ENCODE assay signal across 8 cellular contexts in the genomic region with DNA sequence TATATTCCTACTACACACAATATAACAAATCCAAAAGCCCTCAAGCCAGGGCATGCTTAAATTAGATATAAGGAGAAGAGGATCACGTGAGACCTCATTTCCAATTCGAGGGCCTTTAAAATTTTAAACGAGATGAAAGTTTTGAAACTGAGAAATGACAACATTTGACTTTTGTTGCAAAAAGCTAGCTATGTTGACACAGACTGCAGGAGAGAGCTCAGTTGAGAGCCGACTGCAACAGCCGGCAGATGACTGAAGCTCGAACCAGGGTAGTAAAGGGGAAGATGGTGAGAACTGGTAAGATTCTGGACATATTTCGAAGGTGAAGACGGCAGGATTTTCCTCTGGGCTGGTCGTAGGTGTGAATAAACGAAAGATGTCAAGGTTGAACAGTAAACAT. TPM values are rescaled to one million over a fixed set of nuclear protein-coding genes. Genes with fewer than 3 reads are reported as not detected.
DNase-seq lines count a peak whose midpoint lies in the region; ATAC-seq and TF ChIP-seq lines count a peak whose summit lies in the region.

No MANE protein-coding gene starts in this region.

- H3K27ac ChIP-seq in KOPT-K1 (ENCODE audit: low read depth, low read length, poor library complexity, severe bottlenecking): peak overlapping the region; percentile 80
- peak overlapping the region; percentile 47 for H3K27ac ChIP-seq in neural cell (ENCODE audit: low read length)

- peak overlapping the region; percentile 74 for H3K4me2 ChIP-seq in neural cell (ENCODE audit: low read length)

- ATAC-seq in activated CD8-positive, alpha-beta T cell treated with anti-CD3 and anti-CD28 coated beads, Interleukin-2, amount 10 ng/mL, durations not matched to agents 7 days and 5 days: no peak
- ATAC-seq in GM21381 (IDR thresholded peaks at IDR 0.05; ENCODE audit: unreplicated experiment) (no peak), GM19455 (IDR thresholded peaks at IDR 0.05; ENCODE audit: unreplicated experiment) (no peak)

- CTCF ChIA-PET in activated CD8-positive, alpha-beta T cell treated with anti-CD3 and anti-CD28 coated beads, Interleukin-2, amount 10 ng/mL, durations not matched to agents 7 days and 5 days (lab: Charles Lee): interaction anchor here (1.2 to 4.3 kb wide), 5 partner anchors 9 to 183 kb away, joined by 4 to 43 read pairs (median 7); partner anchors contain the start of genes ARHGAP10 and TMEM184C

- peaks cover 30% of the 10 kb centered on the region for H3K36me3 Mint-ChIP-seq in activated CD8-positive, alpha-beta T cell treated with anti-CD3 and anti-CD28 coated beads, Interleukin-2, amount 10 ng/mL, durations not matched to agents 7 days and 5 days (ENCODE audit: low read depth)

- peaks cover 16% of the 10 kb centered on the region; the same call in 1 of the 2 replicates for H3K36me3 ChIP-seq in KOPT-K1 (ENCODE audit: insufficient read depth, low read length)
- no peaks in the 10 kb centered on the region for H3K36me3 ChIP-seq in neural cell (ENCODE audit: insufficient read depth, low read length)

- H3K4me3 Mint-ChIP-seq in activated CD8-positive, alpha-beta T cell treated with anti-CD3 and anti-CD28 coated beads, Interleukin-2, amount 10 ng/mL, durations not matched to agents 7 days and 5 days: peak overlapping the region; percentile 87

- peak overlapping the region; percentile 86 for H3K9ac ChIP-seq in neural cell (ENCODE audit: low read length)

- DNase-seq in EL (peak; percentile 25), fibroblast of the aortic adventitia (ENCODE audit: low read depth) (peak; percentile 56), NCI-H187 (lab: John Stamatoyannopoulos, UW) (no peak)
- DNase-seq in activated CD8-positive, alpha-beta T cell treated with anti-CD3 and anti-CD28 coated beads, Interleukin-2, amount 10 ng/mL, durations not matched to agents 7 days and 5 days: peak; percentile 32

- H3K27ac Mint-ChIP-seq in activated CD8-positive, alpha-beta T cell treated with anti-CD3 and anti-CD28 coated beads, Interleukin-2, amount 10 ng/mL, durations not matched to agents 7 days and 5 days: peak overlapping the region; percentile 95

- H3K27me3 ChIP-seq in neural cell (ENCODE audit: insufficient read depth, low read depth, low read length): no peaks in the 10 kb centered on the region

- H3K4me3 ChIP-seq in fibroblast of the aortic adventitia (ENCODE audit: low read depth, low read length): peak overlapping the region; percentile 95
- peak overlapping the region; percentile 93 for H3K4me3 ChIP-seq in neural cell (ENCODE audit: low read length)

- POLR2A ChIA-PET in activated CD8-positive, alpha-beta T cell treated with anti-CD3 and anti-CD28 coated beads, Interleukin-2, amount 10 ng/mL, durations not matched to agents 7 days and 5 days (lab: Charles Lee): interaction anchor here (0.6 to 2.7 kb wide), 5 partner anchors 15 to 260 kb away, joined by 3 to 32 read pairs (median 3); partner anchors contain the start of genes ARHGAP10 and TMEM184C

- H3K9me3 Mint-ChIP-seq in activated CD8-positive, alpha-beta T cell treated with anti-CD3 and anti-CD28 coated beads, Interleukin-2, amount 10 ng/mL, durations not matched to agents 7 days and 5 days (ENCODE audit: insufficient read depth): no peaks in the 10 kb centered on the region

- TF ChIP-seq RAD21 in neural cell (conservative IDR thresholded peaks at IDR 0.05): no peak

- H2AFZ ChIP-seq in neural cell (ENCODE audit: low read depth, low read length): peak overlapping the region; percentile 99

- no peak for TF ChIP-seq EP300 in neural cell (conservative IDR thresholded peaks at IDR 0.05; ENCODE audit: poor library complexity, severe bottlenecking)

- no peaks in the 10 kb centered on the region for H4K20me1 ChIP-seq in neural cell (ENCODE audit: insufficient read depth)

- no peaks in the 10 kb centered on the region for H3K9me2 ChIP-seq in neural cell (ENCODE audit: insufficient read depth, low read length)

- H3K27me3 Mint-ChIP-seq in activated CD8-positive, alpha-beta T cell treated with anti-CD3 and anti-CD28 coated beads, Interleukin-2, amount 10 ng/mL, durations not matched to agents 7 days and 5 days (ENCODE audit: low read depth): peaks cover 2% of the 10 kb centered on the region

- peaks cover 6% of the 10 kb centered on the region for H3K79me2 ChIP-seq in neural cell (replicated peaks; ENCODE audit: insufficient read depth, low read length)

- no peaks in the 10 kb centered on the region for H3F3A ChIP-seq in neural cell (ENCODE audit: insufficient read depth, low read length, poor library complexity, severe bottlenecking)

- peaks cover 46% of the 10 kb centered on the region for H3K4me1 Mint-ChIP-seq in activated CD8-positive, alpha-beta T cell treated with anti-CD3 and anti-CD28 coated beads, Interleukin-2, amount 10 ng/mL, durations not matched to agents 7 days and 5 days (ENCODE audit: low read depth)

- H3K9me3 ChIP-seq in KOPT-K1 (ENCODE audit: insufficient read depth, low read length, poor library complexity, severe bottlenecking): no peaks in the 10 kb centered on the region
- H3K9me3 ChIP-seq in neural cell (ENCODE audit: low read length): no peaks in the 10 kb centered on the region

- no peak for TF ChIP-seq CTCF in fibroblast of the aortic adventitia (IDR thresholded peaks at IDR 0.05; ENCODE audit: insufficient read depth, low read length)
- no peak for TF ChIP-seq CTCF in neural cell (IDR thresholded peaks at IDR 0.05; ENCODE audit: poor library complexity, severe bottlenecking)

TF ChIP-seq in neural cell, 6 proteins besides CTCF, POLR2A, EP300 and RAD21:
- no peak for TF ChIP-seq EZH2 (IDR thresholded peaks at IDR 0.05; ENCODE audit: borderline replicate concordance, insufficient read depth, low read length, poor library complexity, severe bottlenecking)
- no peak for TF ChIP-seq MXI1 (conservative IDR thresholded peaks at IDR 0.05; ENCODE audit: poor library complexity, severe bottlenecking)
- TF ChIP-seq POLR2AphosphoS5 (IDR thresholded peaks at IDR 0.05): no peak
- TF ChIP-seq TAF1 (IDR thresholded peaks at IDR 0.05; ENCODE audit: low read depth): no peak
- TF ChIP-seq REST (IDR thresholded peaks at IDR 0.05; ENCODE audit: borderline replicate concordance): no peak
- no peak for TF ChIP-seq SMC3 (conservative IDR thresholded peaks at IDR 0.05; ENCODE audit: poor library complexity)

RNA-seq across cellular contexts. Expression of gene PRMT9, which starts 0.8 kb away (rescaled TPM):
- total RNA-seq in activated CD8-positive, alpha-beta T cell treated with anti-CD3 and anti-CD28 coated beads, Interleukin-2, amount 10 ng/mL, durations not matched to agents 7 days and 5 days: 10 to 100 TPM; 12.5 to 13.4 TPM
- 10.4 and 16.6 TPM in 2 replicates for total RNA-seq in fibroblast of the aortic adventitia (ENCODE audit: low replicate concordance)
- polyA plus RNA-seq in neural cell: 19.3 and 23.6 TPM in 2 replicates
- 23.4 and 28.7 TPM in 2 replicates for polyA minus RNA-seq in neural cell

RNA-seq across cellular contexts. Expression of gene ARHGAP10, which starts 48.7 kb away (rescaled TPM):
- total RNA-seq in activated CD8-positive, alpha-beta T cell treated with anti-CD3 and anti-CD28 coated beads, Interleukin-2, amount 10 ng/mL, durations not matched to agents 7 days and 5 days: 1 to 10 TPM; 6.3 to 7.1 TPM
- 32.1 and 45.0 TPM in 2 replicates for total RNA-seq in fibroblast of the aortic adventitia (ENCODE audit: low replicate concordance)
- polyA plus RNA-seq in neural cell: 1.1 and 1.2 TPM in 2 replicates
- 1.9 and 2.4 TPM in 2 replicates for polyA minus RNA-seq in neural cell

Comparison
In these comparisons a context has a peak if more than half of its experiments do, and no peak if none do; other contexts are left out.
1. DNase-seq: peak in EL (single experiment), activated CD8-positive, alpha-beta T cell treated with anti-CD3 and anti-CD28 coated beads, Interleukin-2, amount 10 ng/mL, durations not matched to agents 7 days and 5 days (single experiment) and fibroblast of the aortic adventitia (single experiment); none in NCI-H187 (0 of 2).